Comparison of ENCODE assay signal across 9 cellular contexts in the genomic region with DNA sequence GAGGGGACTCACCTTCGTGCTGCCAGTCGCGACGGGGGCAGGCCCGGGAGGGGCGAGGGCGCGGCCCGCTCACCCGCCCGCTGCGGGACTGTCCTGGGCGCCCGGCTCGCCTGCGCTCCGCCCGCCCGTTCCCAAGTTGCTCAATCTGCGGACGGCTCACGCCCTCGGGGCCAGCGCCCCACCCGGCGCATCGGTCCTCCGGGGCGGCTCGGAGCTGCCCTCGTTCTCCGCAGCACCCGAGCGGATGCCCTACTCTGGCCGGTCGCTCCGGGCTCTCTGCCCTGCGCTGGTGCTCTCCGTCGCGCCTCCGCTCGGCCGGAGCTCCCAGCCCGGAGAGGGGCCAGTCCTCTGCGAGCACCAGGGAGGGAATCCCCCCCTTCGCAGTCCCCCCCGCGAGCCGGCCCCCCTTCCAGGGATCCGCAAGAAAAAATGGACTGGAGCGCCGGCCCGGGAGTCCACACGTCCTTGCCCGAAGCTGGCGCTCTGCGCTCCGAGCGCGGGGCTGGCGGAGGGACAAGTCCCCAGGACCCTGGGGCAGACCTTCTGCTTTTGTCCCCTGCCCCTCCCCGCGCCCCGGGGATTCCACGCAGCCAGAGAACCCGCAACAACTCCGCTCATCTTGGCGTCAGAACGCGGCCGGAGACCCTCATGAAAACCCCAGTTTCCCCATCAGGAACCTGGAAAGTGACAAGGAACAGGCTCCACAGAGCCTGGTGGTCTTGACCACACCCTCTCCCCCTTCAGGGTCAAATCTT. TPM values are rescaled to one million over a fixed set of nuclear protein-coding genes. Genes with fewer than 3 reads are reported as not detected.
DNase-seq lines count a peak whose midpoint lies in the region; ATAC-seq, FAIRE-seq and TF ChIP-seq lines count a peak whose summit lies in the region.
"Had no signal": no experiment of that assay in that cellular context is flagged by ENCODE, and none has a peak within 500 bp of the region (broad histone marks: within the 10 kb centered on the region; RNA-seq: fewer than 3 reads in every experiment).

A gene with protein sequence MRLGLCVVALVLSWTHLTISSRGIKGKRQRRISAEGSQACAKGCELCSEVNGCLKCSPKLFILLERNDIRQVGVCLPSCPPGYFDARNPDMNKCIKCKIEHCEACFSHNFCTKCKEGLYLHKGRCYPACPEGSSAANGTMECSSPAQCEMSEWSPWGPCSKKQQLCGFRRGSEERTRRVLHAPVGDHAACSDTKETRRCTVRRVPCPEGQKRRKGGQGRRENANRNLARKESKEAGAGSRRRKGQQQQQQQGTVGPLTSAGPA (minus strand): TSS at position 339 of the 755 bp plus-strand sequence. CDS start 5,231 bp downstream, outside the sequence.

- no peak within 1 kb of the TSS for H4K5ac ChIP-seq in IMR-90 (ENCODE audit: low read depth, low read length)

- no peaks in the 10 kb centered on the region for H3K9me3 ChIP-seq in IMR-90 (ENCODE audit: control insufficient read depth, insufficient read depth, low read length)
- H3K9me3 ChIP-seq in mucosa of descending colon: no peaks in the 10 kb centered on the region
- no peaks in the 10 kb centered on the region for H3K9me3 ChIP-seq in effector memory CD4-positive, alpha-beta T cell (ENCODE audit: control insufficient read depth, low read length)

- H3K18ac ChIP-seq in IMR-90 (ENCODE audit: low read depth, low read length): no peak within 1 kb of the TSS

- no peak within 1 kb of the TSS for H4K8ac ChIP-seq in IMR-90 (ENCODE audit: low read depth in 2 of 2, low read length in 2 of 2)

- H3K4me2 ChIP-seq in IMR-90 (ENCODE audit: low read depth, low read length): no peak within 1 kb of the TSS; the same call in 1 of the 2 replicates

- no peak for TF ChIP-seq CTCF in IMR-90 (conservative IDR thresholded peaks at IDR 0.05; ENCODE audit: low read depth, low read length)
- TF ChIP-seq CTCF in mucosa of descending colon (IDR thresholded peaks at IDR 0.05): no peak

- no peak within 1 kb of the TSS for H2BK15ac ChIP-seq in IMR-90 (ENCODE audit: low read depth, low read length)

- H3K27ac ChIP-seq in IMR-90 (ENCODE audit: insufficient read depth, low read length): no peak within 1 kb of the TSS
- no peak within 1 kb of the TSS for H3K27ac ChIP-seq in effector memory CD4-positive, alpha-beta T cell (ENCODE audit: insufficient read depth, low read length, poor library complexity, severe bottlenecking)

- H3K4me3 ChIP-seq in IMR-90 (ENCODE audit: insufficient read depth, low read depth, low read length) (peak within 1 kb of the TSS; percentile 32; the same call in 1 of the 2 replicates), mucosa of descending colon (no peak within 1 kb of the TSS)
- no peak within 1 kb of the TSS for H3K4me3 ChIP-seq in effector memory CD4-positive, alpha-beta T cell (ENCODE audit: insufficient read depth, low read depth, low read length, poor library complexity, severe bottlenecking)

- peak; percentile 67 for ATAC-seq in IMR-90 (ENCODE audit: low read depth)
- ATAC-seq in mucosa of descending colon: peak; percentile 78
- ATAC-seq in GM21367 (IDR thresholded peaks at IDR 0.05; ENCODE audit: unreplicated experiment): no peak

- no peak within 1 kb of the TSS for H2BK5ac ChIP-seq in IMR-90 (ENCODE audit: low read depth, low read length, poor library complexity, severe bottlenecking)

- WGBS in IMR-90 (ENCODE audit: extremely low coverage in 2 of 2, insufficient read length in 1 of 2), 2 experiments: 5% methylated on average over 32 of the region's 72 CpGs; no CpG with 5 or more reads in 1 of the 2 experiments

- H3K4me1 ChIP-seq in IMR-90 (ENCODE audit: control insufficient read depth, insufficient read depth, low read length): no peaks in the 10 kb centered on the region
- peaks cover 6% of the 10 kb centered on the region for H3K4me1 ChIP-seq in mucosa of descending colon (ENCODE audit: low read depth)
- H3K4me1 ChIP-seq in effector memory CD4-positive, alpha-beta T cell (ENCODE audit: control insufficient read depth, insufficient read depth, low read length, poor library complexity, severe bottlenecking): peaks cover 14% of the 10 kb centered on the region

- H3K14ac ChIP-seq in IMR-90 (replicated peaks; ENCODE audit: low read depth, low read length): no peak within 1 kb of the TSS

- no TSS peak for BruUV-seq in IMR-90 (replicated peaks; lab: Mats Ljungman, UMichigan)

- H3K9me1 ChIP-seq in IMR-90 (ENCODE audit: insufficient read depth, low read length): no peaks in the 10 kb centered on the region

- no peaks in the 10 kb centered on the region for H3K79me1 ChIP-seq in IMR-90 (ENCODE audit: low read depth in 1 of 2, low read length in 2 of 2)

- no peak for FAIRE-seq in GM19239 (lab: Jason Lieb, UNC)

- in situ Hi-C loops in IMR-90 (cut with MboI; ENCODE audit: low sequenced_read_pairs): no loop called here

- intact Hi-C loops in IMR-90 (cut with micrococcal nuclease) (loop anchor here (2.0 kb wide), 1 partner anchor 32 kb away; no protein-coding TSS in a partner anchor), mucosa of descending colon (cut with DNase I, micrococcal nuclease) (no loop called here)

- H2AK9ac ChIP-seq in IMR-90 (replicated peaks; ENCODE audit: low read depth, low read length, poor library complexity): no peak within 1 kb of the TSS

- CTCF ChIA-PET in IMR-90 (lab: Yijun Ruan, JAX): no interaction called here

- H2BK120ac ChIP-seq in IMR-90 (ENCODE audit: low read depth, low read length): no peak within 1 kb of the TSS

- dilution Hi-C loops in IMR-90 (cut with HindIII; ENCODE audit: low sequenced_read_pairs, unreplicated experiment): no loop called here

- H2AK5ac ChIP-seq in IMR-90 (ENCODE audit: low read depth, low read length): no peak within 1 kb of the TSS

- peak within 1 kb of the TSS; percentile 70 for H2AFZ ChIP-seq in IMR-90 (replicated peaks; ENCODE audit: low read length, poor library complexity)

- peaks cover 83% of the 10 kb centered on the region for H3K27me3 ChIP-seq in IMR-90 (ENCODE audit: control insufficient read depth, insufficient read depth, low read length)
- H3K27me3 ChIP-seq in effector memory CD4-positive, alpha-beta T cell (replicated peaks; ENCODE audit: control insufficient read depth, insufficient read depth, low read length, poor library complexity, severe bottlenecking): peaks cover 41% of the 10 kb centered on the region

- POLR2A ChIA-PET in IMR-90 (lab: Charles Lee; ENCODE audit: unreplicated experiment): no interaction called here

- H3K36me3 ChIP-seq in IMR-90 (ENCODE audit: control insufficient read depth, insufficient read depth, low read length): no peaks in the 10 kb centered on the region
- H3K36me3 ChIP-seq in mucosa of descending colon (ENCODE audit: low read depth): no peaks in the 10 kb centered on the region
- H3K36me3 ChIP-seq in effector memory CD4-positive, alpha-beta T cell (ENCODE audit: control insufficient read depth, insufficient read depth, low read length): no peaks in the 10 kb centered on the region

- no peak within 1 kb of the TSS for H4K91ac ChIP-seq in IMR-90 (ENCODE audit: insufficient read depth, low read depth, low read length)

- H4K20me1 ChIP-seq in IMR-90 (ENCODE audit: insufficient read depth, low read length): no peaks in the 10 kb centered on the region

- TF ChIP-seq POLR2A in IMR-90 (IDR thresholded peaks at IDR 0.05; ENCODE audit: low read depth, low read length): no peak

- no peak for TF ChIP-seq RAD21 in IMR-90 (IDR thresholded peaks at IDR 0.05; ENCODE audit: low read length)

- no peak within 1 kb of the TSS for H3K23ac ChIP-seq in IMR-90 (ENCODE audit: low read depth, low read length)

- H2BK20ac ChIP-seq in IMR-90 (ENCODE audit: low read depth, low read length): no peak within 1 kb of the TSS

- no peak within 1 kb of the TSS for H3K9ac ChIP-seq in IMR-90 (ENCODE audit: low read depth, low read length)

- H3K56ac ChIP-seq in IMR-90 (ENCODE audit: extremely low read depth, insufficient read depth, low read length): no peak within 1 kb of the TSS

- H3K4ac ChIP-seq in IMR-90 (ENCODE audit: low read depth, low read length): no peak within 1 kb of the TSS

- peak; percentile 81 for DNase-seq in AG20443 (ENCODE audit: low spot score)
- no peak for DNase-seq in IMR-90
- peak; percentile 81 for DNase-seq in ecto neural progenitor cell (ENCODE audit: low spot score)
- peak in 2 of 3 donors; percentile 13 to 35 for DNase-seq in mucosa of descending colon
- no peak for DNase-seq in effector memory CD4-positive, alpha-beta T cell
- DNase-seq in activated CD4-positive, alpha-beta T cell treated with anti-CD3 and anti-CD28 coated beads, Interleukin-2, amount 50 U/mL, for 48 hours: no peak
- DNase-seq in GM19239 (ENCODE audit: insufficient read length, low spot score): no peak

TF ChIP-seq in IMR-90, 13 proteins besides CTCF, POLR2A, EP300 and RAD21 (continues in another document):
- TF ChIP-seq FOS (IDR thresholded peaks at IDR 0.05; ENCODE audit: low read depth, low read length) (no peak), RFX5 (IDR thresholded peaks at IDR 0.05; ENCODE audit: low read depth, low read length) (no peak), SMC3 (IDR thresholded peaks at IDR 0.05; ENCODE audit: low read depth, low read length) (no peak), CEBPB (IDR thresholded peaks at IDR 0.05; ENCODE audit: low read depth, low read length) (no peak; the same call in 1 of the 2 replicates), NFE2L2 (IDR thresholded peaks at IDR 0.05; ENCODE audit: low read depth, low read length) (no peak), RCOR1 (IDR thresholded peaks at IDR 0.05; ENCODE audit: insufficient replicate concordance, low read length) (no peak), MAFK (IDR thresholded peaks at IDR 0.05; ENCODE audit: low read depth, low read length) (no peak)
- TF ChIP-seq, protein P1, sequence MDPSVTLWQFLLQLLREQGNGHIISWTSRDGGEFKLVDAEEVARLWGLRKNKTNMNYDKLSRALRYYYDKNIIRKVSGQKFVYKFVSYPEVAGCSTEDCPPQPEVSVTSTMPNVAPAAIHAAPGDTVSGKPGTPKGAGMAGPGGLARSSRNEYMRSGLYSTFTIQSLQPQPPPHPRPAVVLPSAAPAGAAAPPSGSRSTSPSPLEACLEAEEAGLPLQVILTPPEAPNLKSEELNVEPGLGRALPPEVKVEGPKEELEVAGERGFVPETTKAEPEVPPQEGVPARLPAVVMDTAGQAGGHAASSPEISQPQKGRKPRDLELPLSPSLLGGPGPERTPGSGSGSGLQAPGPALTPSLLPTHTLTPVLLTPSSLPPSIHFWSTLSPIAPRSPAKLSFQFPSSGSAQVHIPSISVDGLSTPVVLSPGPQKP (IDR thresholded peaks at IDR 0.05; ENCODE audit: borderline replicate concordance, low read depth, low read length): no peak
- TF ChIP-seq, protein P2, sequence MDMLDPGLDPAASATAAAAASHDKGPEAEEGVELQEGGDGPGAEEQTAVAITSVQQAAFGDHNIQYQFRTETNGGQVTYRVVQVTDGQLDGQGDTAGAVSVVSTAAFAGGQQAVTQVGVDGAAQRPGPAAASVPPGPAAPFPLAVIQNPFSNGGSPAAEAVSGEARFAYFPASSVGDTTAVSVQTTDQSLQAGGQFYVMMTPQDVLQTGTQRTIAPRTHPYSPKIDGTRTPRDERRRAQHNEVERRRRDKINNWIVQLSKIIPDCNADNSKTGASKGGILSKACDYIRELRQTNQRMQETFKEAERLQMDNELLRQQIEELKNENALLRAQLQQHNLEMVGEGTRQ (IDR thresholded peaks at IDR 0.05; ENCODE audit: low read depth, low read length): no peak

RNA-seq across cellular contexts. Expression of the gene that starts here (rescaled TPM):
- total RNA-seq in IMR-90 (2012; rRNA removed): not detected in 2 replicates
- polyA plus RNA-seq in IMR-90 (2012; rRNA removed): not detected in 2 replicates
- polyA plus RNA-seq in IMR-90 (2012; cell fraction: cytosol; rRNA removed): not detected in 2 replicates
- not detected in 2 replicates for polyA plus RNA-seq in IMR-90 (2012; cell fraction: nucleus; rRNA removed; ENCODE audit: low replicate concordance)
- total RNA-seq in mucosa of descending colon: 1 to 10 TPM in 1 of 3 donors, under 1 TPM in 2; 0.12 to 1.7 (median 0.53) TPM
- total RNA-seq: dermis microvascular lymphatic vessel endothelial cell had no signal

Comparison
In these comparisons a context has a peak if more than half of its experiments do, and no peak if none do; other contexts are left out.
1. Peak in ATAC-seq and H3K4me3 ChIP-seq in IMR-90; RNA of the gene not detected or under 1 TPM.
2. DNase-seq: peak in AG20443 (single experiment), ecto neural progenitor cell (single experiment) and mucosa of descending colon (2 of 3); none in IMR-90 (single experiment), effector memory CD4-positive, alpha-beta T cell (0 of 3), activated CD4-positive, alpha-beta T cell treated with anti-CD3 and anti-CD28 coated beads, Interleukin-2, amount 50 U/mL, for 48 hours (0 of 2) and GM19239 (single experiment).